In genomic region chr16:85168732-85169256, GRCh38 we compare ENCODE assay signal across 1 cellular context.
TF ChIP-seq lines count a peak whose summit lies in the region.

No MANE protein-coding gene starts in this region.

TF ChIP-seq in WTC11, 78 proteins besides CTCF, POLR2A, EP300 and RAD21 (continued from another document):
- TF ChIP-seq AR (CRISPR knock-in tag; IDR thresholded peaks at IDR 0.05), result no peak
- no peak for TF ChIP-seq CREB1 (CRISPR knock-in tag; IDR thresholded peaks at IDR 0.05)
- no peak for TF ChIP-seq MYBL2 (CRISPR knock-in tag; IDR thresholded peaks at IDR 0.05)
